In genomic region chr6:111566222-111566717, GRCh38 we compare ENCODE assay signal across 8 cellular contexts. TPM values are rescaled to one million over a fixed set of nuclear protein-coding genes. Genes with fewer than 3 reads are reported as not detected.
DNase-seq lines count a peak whose midpoint lies in the region; ATAC-seq and TF ChIP-seq lines count a peak whose summit lies in the region.

No MANE protein-coding gene starts in this region.

- peaks cover 12 to 32% (median 25%) of the 10 kb centered on the region in 3 donors for H3K4me1 Mint-ChIP-seq in CD8-positive, alpha-beta memory T cell
- H3K4me1 Mint-ChIP-seq in H9: peaks cover 9 to 19% of the 10 kb centered on the region in 2 experiments
- H3K4me1 Mint-ChIP-seq in activated B cell treated with CpG ODN at 0.5 μM for 24 hours: peaks cover 23% of the 10 kb centered on the region
- H3K4me1 Mint-ChIP-seq in naive B cell: peaks cover 14 to 25% (median 23%) of the 10 kb centered on the region in 3 donors

- H2BK120ac ChIP-seq in H9 (ENCODE audit: low read depth, low read length, poor library complexity, severe bottlenecking) (no peak overlapping the region), trophoblast cell (ENCODE audit: insufficient read depth, low read length, poor library complexity) (no peak overlapping the region)

- no peaks in the 10 kb centered on the region for H3K9me3 ChIP-seq in CD8-positive, alpha-beta memory T cell (ENCODE audit: low read length)
- H3K9me3 ChIP-seq in H9 (ENCODE audit: control insufficient read depth, low read depth, low read length) (no peaks in the 10 kb centered on the region), trophoblast cell (ENCODE audit: insufficient read depth, low read depth, low read length) (no peaks in the 10 kb centered on the region)

- H3K4me1 ChIP-seq in CD8-positive, alpha-beta memory T cell (ENCODE audit: insufficient read depth, low read length): peaks cover 22% of the 10 kb centered on the region
- H3K4me1 ChIP-seq in H9 (ENCODE audit: insufficient read depth, low read length) (no peaks in the 10 kb centered on the region), trophoblast cell (ENCODE audit: control insufficient read depth in 1 of 2, insufficient read depth in 2 of 2, low read length in 2 of 2) (peaks cover 9% of the 10 kb centered on the region in 2 experiments)

- WGBS in H9 (ENCODE audit: extremely low coverage, insufficient read length, low lambda C conversion rate): no CpG with 5 or more reads among the region's 8 CpGs
- WGBS in trophoblast cell (ENCODE audit: extremely low coverage, insufficient coverage, insufficient read length): no CpG with 5 or more reads among the region's 8 CpGs

- H2BK15ac ChIP-seq in H9 (ENCODE audit: low read depth, low read length): no peak overlapping the region

- H3K79me1 ChIP-seq in H9 (ENCODE audit: insufficient read depth, low read depth, low read length, poor library complexity, severe bottlenecking) (no peaks in the 10 kb centered on the region), trophoblast cell (ENCODE audit: low read length) (no peaks in the 10 kb centered on the region)

- H4K8ac ChIP-seq in H9 (replicated peaks; ENCODE audit: insufficient read length, low read depth, low read length): no peak overlapping the region
- H4K8ac ChIP-seq in trophoblast cell (ENCODE audit: low read depth, low read length): no peak overlapping the region

- H3K79me2 ChIP-seq in H9 (ENCODE audit: insufficient read depth, low read length): no peaks in the 10 kb centered on the region
- no peaks in the 10 kb centered on the region for H3K79me2 ChIP-seq in trophoblast cell (ENCODE audit: control insufficient read depth, insufficient read depth, low read length, poor library complexity)

- no peak overlapping the region for H3K27ac ChIP-seq in CD8-positive, alpha-beta memory T cell (ENCODE audit: low read depth, low read length)
- H3K27ac ChIP-seq in H9 (ENCODE audit: insufficient read length, low read depth, low read length) (no peak overlapping the region), trophoblast cell (ENCODE audit: low read depth, low read length) (no peak overlapping the region)

- peaks cover 0 to 1% of the 10 kb centered on the region in 2 donors for H3K27me3 Mint-ChIP-seq in CD8-positive, alpha-beta memory T cell
- H3K27me3 Mint-ChIP-seq in H9 (ENCODE audit: low read depth) (no peaks in the 10 kb centered on the region), activated B cell treated with CpG ODN at 0.5 μM for 24 hours (no peaks in the 10 kb centered on the region), naive B cell (no peaks in the 10 kb centered on the region)

- POLR2A ChIA-PET in CD8-positive, alpha-beta memory T cell (lab: Charles Lee): no interaction called here
- POLR2A ChIA-PET in activated B cell treated with CpG ODN at 0.5 μM for 24 hours (lab: Charles Lee): interaction anchor here (1.1 to 1.8 kb wide), 3 partner anchors 9 to 307 kb away, joined by 3 to 8 read pairs (median 5); partner anchors contain the start of gene REV3L

- H3K27me3 ChIP-seq in CD8-positive, alpha-beta memory T cell (ENCODE audit: insufficient read depth, low read length, poor library complexity, severe bottlenecking): no peaks in the 10 kb centered on the region
- H3K27me3 ChIP-seq in H9 (ENCODE audit: insufficient read depth, low read length) (no peaks in the 10 kb centered on the region), trophoblast cell (ENCODE audit: insufficient read depth, low read length) (no peaks in the 10 kb centered on the region)

- no peak overlapping the region for H4K5ac ChIP-seq in H9 (ENCODE audit: insufficient read length, low read depth, low read length)

- H3K4me3 ChIP-seq in CD8-positive, alpha-beta memory T cell (ENCODE audit: low read length): no peak overlapping the region
- H3K4me3 ChIP-seq in trophoblast cell (ENCODE audit: low read depth, low read length): no peak overlapping the region

- H3T11ph ChIP-seq in H9 (ENCODE audit: low read length): no peak overlapping the region

- no peak overlapping the region for H3K4me2 ChIP-seq in H9 (ENCODE audit: insufficient read depth, insufficient read length, low read length)
- no peak overlapping the region for H3K4me2 ChIP-seq in trophoblast cell (ENCODE audit: low read length)

- H3K9ac ChIP-seq in H9 (ENCODE audit: extremely low read depth, insufficient read length, low read length) (no peak overlapping the region), trophoblast cell (ENCODE audit: low read length) (no peak overlapping the region)

- H3K18ac ChIP-seq in H9 (ENCODE audit: insufficient read length, low read depth, low read length) (no peak overlapping the region), trophoblast cell (ENCODE audit: low read length) (no peak overlapping the region)

- CTCF ChIA-PET in CD8-positive, alpha-beta memory T cell (lab: Charles Lee): interaction anchor here (0.5 to 1.9 kb wide), 2 partner anchors 9 to 16 kb away, joined by 3 to 5 read pairs; no protein-coding TSS in a partner anchor
- CTCF ChIA-PET in activated B cell treated with CpG ODN at 0.5 μM for 24 hours (lab: Charles Lee): interaction anchor here (1.2 to 2.2 kb wide), 2 partner anchors 81 to 307 kb away, joined by 3 to 14 read pairs; a partner anchor contains a TSS

- intact Hi-C loops in activated B cell treated with CpG ODN at 0.5 μM for 24 hours (cut with micrococcal nuclease): loop anchor here (1.0 kb wide), 1 partner anchor 307 kb away; a partner anchor contains a TSS

- no peak overlapping the region for H2BK12ac ChIP-seq in H9 (ENCODE audit: insufficient read length, low read depth, low read length)
- H2BK12ac ChIP-seq in trophoblast cell (ENCODE audit: low read length): no peak overlapping the region

- H3K56ac ChIP-seq in H9 (ENCODE audit: insufficient read length, low read depth, low read length): no peak overlapping the region

- H2AFZ ChIP-seq in H9 (ENCODE audit: low read length) (no peak overlapping the region), trophoblast cell (ENCODE audit: insufficient read depth, low read length, poor library complexity) (no peak overlapping the region)

- no peaks in the 10 kb centered on the region for H3K23me2 ChIP-seq in H9 (ENCODE audit: insufficient read length, low read depth, low read length, poor library complexity, severe bottlenecking)

- TF ChIP-seq CTCF in H9 (conservative IDR thresholded peaks at IDR 0.05) (no peak; the same call in 1 of the 3 replicates), activated B cell treated with CpG ODN at 0.5 μM for 24 hours (IDR thresholded peaks at IDR 0.05) (no peak)

- H3K9me3 Mint-ChIP-seq in CD8-positive, alpha-beta memory T cell: no peaks in the 10 kb centered on the region
- H3K9me3 Mint-ChIP-seq in H9 (no peaks in the 10 kb centered on the region), activated B cell treated with CpG ODN at 0.5 μM for 24 hours (no peaks in the 10 kb centered on the region), naive B cell (no peaks in the 10 kb centered on the region)

- H3K4ac ChIP-seq in H9 (ENCODE audit: low read depth, low read length): no peak overlapping the region
- no peak overlapping the region for H3K4ac ChIP-seq in trophoblast cell (ENCODE audit: low read depth, low read length)

- no peak overlapping the region for H4K91ac ChIP-seq in H9 (ENCODE audit: insufficient read length, low read depth, low read length)
- no peak overlapping the region for H4K91ac ChIP-seq in trophoblast cell (ENCODE audit: low read depth, low read length)

- H3K14ac ChIP-seq in H9 (ENCODE audit: insufficient read depth, low read length) (no peak overlapping the region), trophoblast cell (ENCODE audit: low read length) (no peak overlapping the region)

- DNase-seq in CD8-positive, alpha-beta memory T cell: no peak
- DNase-seq in H9 (no peak), activated B cell treated with CpG ODN at 0.5 μM for 24 hours (no peak), naive B cell (no peak), HuH-7.5 (ENCODE audit: low spot score) (no peak), NCI-H2107 treated with DMSO at 0.1 percent for 48 hours (lab: John Stamatoyannopoulos, UW; ENCODE audit: unreplicated experiment) (no peak), HUDEP-2 (lab: John Stamatoyannopoulos, UW; ENCODE audit: unreplicated experiment in 76 of 76) (no peak), trophoblast cell (no peak)

- H4K20me1 ChIP-seq in H9 (ENCODE audit: control insufficient read depth, insufficient read depth, insufficient read length): no peaks in the 10 kb centered on the region

- peak; percentile 50 for ATAC-seq in activated B cell treated with CpG ODN at 0.5 μM for 24 hours (ENCODE audit: low read depth)
- ATAC-seq in naive B cell (ENCODE audit: low read depth in 2 of 2): peak in 1 of 2 donors; percentile 20

- H4K12ac ChIP-seq in trophoblast cell (ENCODE audit: low read depth, low read length): no peak overlapping the region

- H3K36me3 Mint-ChIP-seq in CD8-positive, alpha-beta memory T cell: peaks cover 4 to 66% (median 28%) of the 10 kb centered on the region in 3 donors
- H3K36me3 Mint-ChIP-seq in H9 (ENCODE audit: insufficient read depth in 1 of 3, low read depth in 3 of 3) (peaks cover 17 to 47% (median 21%) of the 10 kb centered on the region in 3 experiments), activated B cell treated with CpG ODN at 0.5 μM for 24 hours (ENCODE audit: low read depth) (peaks cover 79% of the 10 kb centered on the region), naive B cell (peaks cover 30 to 39% of the 10 kb centered on the region in 2 donors)

- peaks cover 10% of the 10 kb centered on the region for H3K36me3 ChIP-seq in CD8-positive, alpha-beta memory T cell (ENCODE audit: insufficient read depth, low read length)
- H3K36me3 ChIP-seq in trophoblast cell (ENCODE audit: control insufficient read depth in 1 of 2, insufficient read depth in 2 of 2, low read length in 2 of 2): peaks cover 21 to 23% of the 10 kb centered on the region in 2 experiments

- H2AK5ac ChIP-seq in H9 (ENCODE audit: insufficient read length, low read length) (no peak overlapping the region), trophoblast cell (ENCODE audit: low read length) (no peak overlapping the region)

- peak overlapping the region in 5 of 8 donors; percentile 7 to 59 (median 43) for H3K27ac Mint-ChIP-seq in CD8-positive, alpha-beta memory T cell
- H3K27ac Mint-ChIP-seq in H9: peak overlapping the region in 2 of 3 experiments; percentile 36 to 49; a peak in 2 of 7 replicates
- H3K27ac Mint-ChIP-seq in activated B cell treated with CpG ODN at 0.5 μM for 24 hours: peak overlapping the region; percentile 80
- H3K27ac Mint-ChIP-seq in naive B cell: peak overlapping the region in 5 of 6 donors; percentile 38 to 89 (median 73)

- H2BK20ac ChIP-seq in H9 (ENCODE audit: low read depth, low read length, poor library complexity, severe bottlenecking): no peak overlapping the region

- no peak overlapping the region for H3K23ac ChIP-seq in H9 (ENCODE audit: insufficient read length, low read depth, low read length)
- H3K23ac ChIP-seq in trophoblast cell (ENCODE audit: low read length): no peak overlapping the region

- peak overlapping the region in 1 of 7 donors; percentile 2 for H3K4me3 Mint-ChIP-seq in CD8-positive, alpha-beta memory T cell
- no peak overlapping the region for H3K4me3 Mint-ChIP-seq in H9
- no peak overlapping the region for H3K4me3 Mint-ChIP-seq in activated B cell treated with CpG ODN at 0.5 μM for 24 hours
- H3K4me3 Mint-ChIP-seq in naive B cell: peak overlapping the region in 6 of 8 donors; percentile 54 to 78 (median 68)

- H2BK5ac ChIP-seq in H9 (ENCODE audit: insufficient read length, low read length) (no peak overlapping the region), trophoblast cell (ENCODE audit: low read depth, low read length, poor library complexity) (no peak overlapping the region)

RNA-seq across cellular contexts. Expression of gene TRAF3IP2, which starts 39.4 kb away (rescaled TPM):
- total RNA-seq in CD8-positive, alpha-beta memory T cell: 10 to 100 TPM; 11.3 to 12.2 TPM
- polyA plus RNA-seq in CD8-positive, alpha-beta memory T cell: 20.3 TPM
- total RNA-seq in H9 (2021) (14.4 and 14.7 TPM in 2 replicates), activated B cell treated with CpG ODN at 0.5 μM for 24 hours (26.9 and 28.2 TPM in 2 replicates)
- 10 to 100 TPM; 11.2 to 23.5 (median 19.0) TPM for polyA plus RNA-seq in naive B cell (ENCODE audit: low read depth in 6 of 6)
- polyA plus RNA-seq in trophoblast cell (2013): 17.6 and 19.0 TPM in 2 replicates

Comparison
In these comparisons a context has a peak if more than half of its experiments do, and no peak if none do; other contexts are left out.
1. H3K4me3 Mint-ChIP-seq: peak in naive B cell (6 of 8); none in H9 (0 of 2) and activated B cell treated with CpG ODN at 0.5 μM for 24 hours (single experiment).
2. Peak in every context shown above with its lines, with median percentiles within 50 percentile points of each other: H3K27ac Mint-ChIP-seq.